Comparison of ENCODE assay signal across 1 cellular context in the genomic region with DNA sequence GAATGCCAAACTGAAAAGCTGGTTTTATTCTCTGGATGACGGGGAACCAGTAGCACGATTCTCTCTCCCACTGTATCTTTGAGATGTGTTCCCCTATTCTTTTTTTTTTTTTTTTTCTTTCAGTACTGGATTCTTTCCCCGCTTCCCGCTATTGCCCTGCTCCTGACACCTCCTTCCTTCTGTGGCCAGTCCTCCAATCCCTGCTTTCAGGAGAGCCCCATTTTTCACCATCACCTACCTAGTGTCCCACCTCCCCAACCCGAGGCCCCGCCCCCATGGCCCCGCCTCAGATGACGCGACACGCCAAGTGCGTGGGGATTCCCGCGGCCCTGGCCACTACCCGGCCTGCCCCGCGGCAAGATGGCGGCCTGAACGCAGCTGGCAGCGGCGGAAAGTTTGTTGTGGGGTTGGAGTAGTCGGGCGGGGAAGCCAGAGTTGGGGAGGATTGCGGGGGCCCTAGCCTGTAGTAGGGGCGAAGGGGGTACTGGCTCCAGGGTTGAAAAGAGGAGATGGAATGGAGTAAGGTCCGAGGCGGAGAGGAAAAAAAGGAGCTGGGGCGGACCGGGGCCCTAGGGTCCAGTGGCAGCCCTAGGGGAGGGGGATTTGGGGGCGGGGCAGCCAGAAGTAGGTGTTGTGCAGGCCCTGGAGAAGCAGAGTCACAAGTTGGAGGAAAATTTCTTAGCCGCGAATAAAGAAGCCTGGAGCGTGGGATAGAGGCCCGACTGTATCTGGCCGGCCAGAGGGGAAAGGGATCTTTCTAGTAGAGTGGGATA.
A peak's percentile ranks its signal among the peaks of the same experiment; 100 is the strongest.
TF ChIP-seq lines count a peak whose summit lies in the region.

A gene with protein sequence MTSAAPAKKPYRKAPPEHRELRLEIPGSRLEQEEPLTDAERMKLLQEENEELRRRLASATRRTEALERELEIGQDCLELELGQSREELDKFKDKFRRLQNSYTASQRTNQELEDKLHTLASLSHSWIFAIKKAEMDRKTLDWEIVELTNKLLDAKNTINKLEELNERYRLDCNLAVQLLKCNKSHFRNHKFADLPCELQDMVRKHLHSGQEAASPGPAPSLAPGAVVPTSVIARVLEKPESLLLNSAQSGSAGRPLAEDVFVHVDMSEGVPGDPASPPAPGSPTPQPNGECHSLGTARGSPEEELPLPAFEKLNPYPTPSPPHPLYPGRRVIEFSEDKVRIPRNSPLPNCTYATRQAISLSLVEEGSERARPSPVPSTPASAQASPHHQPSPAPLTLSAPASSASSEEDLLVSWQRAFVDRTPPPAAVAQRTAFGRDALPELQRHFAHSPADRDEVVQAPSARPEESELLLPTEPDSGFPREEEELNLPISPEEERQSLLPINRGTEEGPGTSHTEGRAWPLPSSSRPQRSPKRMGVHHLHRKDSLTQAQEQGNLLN (plus strand): TSS at position 336 of the 773 bp plus-strand sequence. CDS start 21,432 bp downstream, outside the sequence.

TF ChIP-seq in HepG2, 621 proteins besides CTCF, POLR2A, EP300 and RAD21 (continued from another document and continues in another):
- TF ChIP-seq ZNF292 (CRISPR knock-in tag; IDR thresholded peaks at IDR 0.05; ENCODE audit: borderline replicate concordance, low read depth) = 0 out of 2 replicates have a peak, but pooled peaks have one; percentile 11
- TF ChIP-seq, protein P1, sequence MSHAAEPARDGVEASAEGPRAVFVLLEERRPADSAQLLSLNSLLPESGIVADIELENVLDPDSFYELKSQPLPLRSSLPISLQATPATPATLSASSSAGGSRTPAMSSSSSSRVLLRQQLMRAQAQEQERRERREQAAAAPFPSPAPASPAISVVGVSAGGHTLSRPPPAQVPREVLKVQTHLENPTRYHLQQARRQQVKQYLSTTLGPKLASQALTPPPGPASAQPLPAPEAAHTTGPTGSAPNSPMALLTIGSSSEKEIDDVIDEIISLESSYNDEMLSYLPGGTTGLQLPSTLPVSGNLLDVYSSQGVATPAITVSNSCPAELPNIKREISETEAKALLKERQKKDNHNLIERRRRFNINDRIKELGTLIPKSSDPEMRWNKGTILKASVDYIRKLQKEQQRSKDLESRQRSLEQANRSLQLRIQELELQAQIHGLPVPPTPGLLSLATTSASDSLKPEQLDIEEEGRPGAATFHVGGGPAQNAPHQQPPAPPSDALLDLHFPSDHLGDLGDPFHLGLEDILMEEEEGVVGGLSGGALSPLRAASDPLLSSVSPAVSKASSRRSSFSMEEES (CRISPR knock-in tag; IDR thresholded peaks at IDR 0.05) = 0 out of 2 replicates have a peak, but pooled peaks have one; percentile 20
- TF ChIP-seq ZNF383 (CRISPR knock-in tag; IDR thresholded peaks at IDR 0.05; ENCODE audit: borderline replicate concordance) = 0 out of 2 replicates have a peak, but pooled peaks have one; percentile 66
- TF ChIP-seq MED8 (CRISPR knock-in tag; IDR thresholded peaks at IDR 0.05; ENCODE audit: insufficient replicate concordance) = peak; percentile 75
- peak; percentile 42; the same call in 1 of the 2 replicates for TF ChIP-seq ZNF12 (CRISPR knock-in tag; IDR thresholded peaks at IDR 0.05)
- peak; percentile 78 for TF ChIP-seq POGZ (CRISPR knock-in tag; IDR thresholded peaks at IDR 0.05)
- 0 out of 2 replicates have a peak, but pooled peaks have one; percentile 30 for TF ChIP-seq ZNF709 (CRISPR knock-in tag; IDR thresholded peaks at IDR 0.05)
- TF ChIP-seq HNRNPK (IDR thresholded peaks at IDR 0.05; ENCODE audit: low read depth, low read length, poor library complexity, severe bottlenecking) = peak; percentile 99
- TF ChIP-seq, protein P2, sequence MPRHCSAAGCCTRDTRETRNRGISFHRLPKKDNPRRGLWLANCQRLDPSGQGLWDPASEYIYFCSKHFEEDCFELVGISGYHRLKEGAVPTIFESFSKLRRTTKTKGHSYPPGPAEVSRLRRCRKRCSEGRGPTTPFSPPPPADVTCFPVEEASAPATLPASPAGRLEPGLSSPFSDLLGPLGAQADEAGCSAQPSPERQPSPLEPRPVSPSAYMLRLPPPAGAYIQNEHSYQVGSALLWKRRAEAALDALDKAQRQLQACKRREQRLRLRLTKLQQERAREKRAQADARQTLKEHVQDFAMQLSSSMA (CRISPR knock-in tag; IDR thresholded peaks at IDR 0.05) = 0 out of 2 replicates have a peak, but pooled peaks have one; percentile 54
- TF ChIP-seq SMAD3 (CRISPR knock-in tag; IDR thresholded peaks at IDR 0.05) = 0 out of 2 replicates have a peak, but pooled peaks have one; percentile 12
- peak; percentile 28; the same call in 1 of the 2 replicates for TF ChIP-seq ZNF616 (CRISPR knock-in tag; IDR thresholded peaks at IDR 0.05; ENCODE audit: low read depth)
- peak; percentile 58 for TF ChIP-seq MEF2D (CRISPR knock-in tag; IDR thresholded peaks at IDR 0.05)
- peak; percentile 11; the same call in 1 of the 2 replicates for TF ChIP-seq ZNF567 (CRISPR knock-in tag; IDR thresholded peaks at IDR 0.05; ENCODE audit: borderline replicate concordance)
- TF ChIP-seq ZNF788 (CRISPR knock-in tag; IDR thresholded peaks at IDR 0.05; ENCODE audit: borderline replicate concordance) = peak; percentile 77; the same call in 1 of the 2 replicates
- TF ChIP-seq ZBTB7B (CRISPR knock-in tag; IDR thresholded peaks at IDR 0.05) = no peak
- TF ChIP-seq DPF2 (CRISPR knock-in tag; IDR thresholded peaks at IDR 0.05; ENCODE audit: borderline replicate concordance, low read depth) = 0 out of 2 replicates have a peak, but pooled peaks have one; percentile 20
- TF ChIP-seq, protein P3, sequence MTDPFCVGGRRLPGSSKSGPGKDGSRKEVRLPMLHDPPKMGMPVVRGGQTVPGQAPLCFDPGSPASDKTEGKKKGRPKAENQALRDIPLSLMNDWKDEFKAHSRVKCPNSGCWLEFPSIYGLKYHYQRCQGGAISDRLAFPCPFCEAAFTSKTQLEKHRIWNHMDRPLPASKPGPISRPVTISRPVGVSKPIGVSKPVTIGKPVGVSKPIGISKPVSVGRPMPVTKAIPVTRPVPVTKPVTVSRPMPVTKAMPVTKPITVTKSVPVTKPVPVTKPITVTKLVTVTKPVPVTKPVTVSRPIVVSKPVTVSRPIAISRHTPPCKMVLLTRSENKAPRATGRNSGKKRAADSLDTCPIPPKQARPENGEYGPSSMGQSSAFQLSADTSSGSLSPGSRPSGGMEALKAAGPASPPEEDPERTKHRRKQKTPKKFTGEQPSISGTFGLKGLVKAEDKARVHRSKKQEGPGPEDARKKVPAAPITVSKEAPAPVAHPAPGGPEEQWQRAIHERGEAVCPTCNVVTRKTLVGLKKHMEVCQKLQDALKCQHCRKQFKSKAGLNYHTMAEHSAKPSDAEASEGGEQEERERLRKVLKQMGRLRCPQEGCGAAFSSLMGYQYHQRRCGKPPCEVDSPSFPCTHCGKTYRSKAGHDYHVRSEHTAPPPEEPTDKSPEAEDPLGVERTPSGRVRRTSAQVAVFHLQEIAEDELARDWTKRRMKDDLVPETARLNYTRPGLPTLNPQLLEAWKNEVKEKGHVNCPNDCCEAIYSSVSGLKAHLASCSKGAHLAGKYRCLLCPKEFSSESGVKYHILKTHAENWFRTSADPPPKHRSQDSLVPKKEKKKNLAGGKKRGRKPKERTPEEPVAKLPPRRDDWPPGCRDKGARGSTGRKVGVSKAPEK (CRISPR knock-in tag; IDR thresholded peaks at IDR 0.05; ENCODE audit: borderline replicate concordance) = no peak
- TF ChIP-seq ZNF672 (CRISPR knock-in tag; IDR thresholded peaks at IDR 0.05) = 0 out of 2 replicates have a peak, but pooled peaks have one; percentile 64
- no peak for TF ChIP-seq RFXANK (CRISPR knock-in tag; IDR thresholded peaks at IDR 0.05)
- TF ChIP-seq, protein P4, sequence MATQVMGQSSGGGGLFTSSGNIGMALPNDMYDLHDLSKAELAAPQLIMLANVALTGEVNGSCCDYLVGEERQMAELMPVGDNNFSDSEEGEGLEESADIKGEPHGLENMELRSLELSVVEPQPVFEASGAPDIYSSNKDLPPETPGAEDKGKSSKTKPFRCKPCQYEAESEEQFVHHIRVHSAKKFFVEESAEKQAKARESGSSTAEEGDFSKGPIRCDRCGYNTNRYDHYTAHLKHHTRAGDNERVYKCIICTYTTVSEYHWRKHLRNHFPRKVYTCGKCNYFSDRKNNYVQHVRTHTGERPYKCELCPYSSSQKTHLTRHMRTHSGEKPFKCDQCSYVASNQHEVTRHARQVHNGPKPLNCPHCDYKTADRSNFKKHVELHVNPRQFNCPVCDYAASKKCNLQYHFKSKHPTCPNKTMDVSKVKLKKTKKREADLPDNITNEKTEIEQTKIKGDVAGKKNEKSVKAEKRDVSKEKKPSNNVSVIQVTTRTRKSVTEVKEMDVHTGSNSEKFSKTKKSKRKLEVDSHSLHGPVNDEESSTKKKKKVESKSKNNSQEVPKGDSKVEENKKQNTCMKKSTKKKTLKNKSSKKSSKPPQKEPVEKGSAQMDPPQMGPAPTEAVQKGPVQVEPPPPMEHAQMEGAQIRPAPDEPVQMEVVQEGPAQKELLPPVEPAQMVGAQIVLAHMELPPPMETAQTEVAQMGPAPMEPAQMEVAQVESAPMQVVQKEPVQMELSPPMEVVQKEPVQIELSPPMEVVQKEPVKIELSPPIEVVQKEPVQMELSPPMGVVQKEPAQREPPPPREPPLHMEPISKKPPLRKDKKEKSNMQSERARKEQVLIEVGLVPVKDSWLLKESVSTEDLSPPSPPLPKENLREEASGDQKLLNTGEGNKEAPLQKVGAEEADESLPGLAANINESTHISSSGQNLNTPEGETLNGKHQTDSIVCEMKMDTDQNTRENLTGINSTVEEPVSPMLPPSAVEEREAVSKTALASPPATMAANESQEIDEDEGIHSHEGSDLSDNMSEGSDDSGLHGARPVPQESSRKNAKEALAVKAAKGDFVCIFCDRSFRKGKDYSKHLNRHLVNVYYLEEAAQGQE (IDR thresholded peaks at IDR 0.05; ENCODE audit: borderline replicate concordance in 1 of 2, low read depth in 1 of 2, low read length in 2 of 2) = peak in 1 of 2 experiments; percentile 61; a peak in 1 of 4 replicates
- TF ChIP-seq ASH2L (IDR thresholded peaks at IDR 0.05; ENCODE audit: insufficient read length, low read depth, low read length) = peak; percentile 77
- TF ChIP-seq KMT2A (CRISPR knock-in tag; IDR thresholded peaks at IDR 0.05) = 0 out of 2 replicates have a peak, but pooled peaks have one; percentile 29
- TF ChIP-seq PHB2 (IDR thresholded peaks at IDR 0.05; ENCODE audit: partially characterized antibody) = no peak
- TF ChIP-seq SP5 (CRISPR knock-in tag; IDR thresholded peaks at IDR 0.05; ENCODE audit: borderline replicate concordance, low read depth) = peak; percentile 63; the same call in 1 of the 2 replicates
- TF ChIP-seq, protein P5, sequence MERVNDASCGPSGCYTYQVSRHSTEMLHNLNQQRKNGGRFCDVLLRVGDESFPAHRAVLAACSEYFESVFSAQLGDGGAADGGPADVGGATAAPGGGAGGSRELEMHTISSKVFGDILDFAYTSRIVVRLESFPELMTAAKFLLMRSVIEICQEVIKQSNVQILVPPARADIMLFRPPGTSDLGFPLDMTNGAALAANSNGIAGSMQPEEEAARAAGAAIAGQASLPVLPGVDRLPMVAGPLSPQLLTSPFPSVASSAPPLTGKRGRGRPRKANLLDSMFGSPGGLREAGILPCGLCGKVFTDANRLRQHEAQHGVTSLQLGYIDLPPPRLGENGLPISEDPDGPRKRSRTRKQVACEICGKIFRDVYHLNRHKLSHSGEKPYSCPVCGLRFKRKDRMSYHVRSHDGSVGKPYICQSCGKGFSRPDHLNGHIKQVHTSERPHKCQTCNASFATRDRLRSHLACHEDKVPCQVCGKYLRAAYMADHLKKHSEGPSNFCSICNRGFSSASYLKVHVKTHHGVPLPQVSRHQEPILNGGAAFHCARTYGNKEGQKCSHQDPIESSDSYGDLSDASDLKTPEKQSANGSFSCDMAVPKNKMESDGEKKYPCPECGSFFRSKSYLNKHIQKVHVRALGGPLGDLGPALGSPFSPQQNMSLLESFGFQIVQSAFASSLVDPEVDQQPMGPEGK (CRISPR knock-in tag; IDR thresholded peaks at IDR 0.05) = peak; percentile 71
- TF ChIP-seq ZNF589 (CRISPR knock-in tag; conservative IDR thresholded peaks at IDR 0.05) = peak; percentile 71; the same call in 1 of the 2 replicates
- TF ChIP-seq MXI1 (IDR thresholded peaks at IDR 0.05; ENCODE audit: borderline replicate concordance, low read depth, low read length) = peak; percentile 70; the same call in 1 of the 3 replicates
- TF ChIP-seq ATAD3A (CRISPR knock-in tag; IDR thresholded peaks at IDR 0.05) = no peak
- TF ChIP-seq ZNF780A (CRISPR knock-in tag; IDR thresholded peaks at IDR 0.05) = peak; percentile 56; the same call in 1 of the 2 replicates
- TF ChIP-seq ARNT2 (CRISPR knock-in tag; IDR thresholded peaks at IDR 0.05; ENCODE audit: low read depth) = peak; percentile 76; the same call in 1 of the 2 replicates
- TF ChIP-seq HNRNPL (IDR thresholded peaks at IDR 0.05; ENCODE audit: low read depth, low read length) = no peak
- TF ChIP-seq, protein P6, sequence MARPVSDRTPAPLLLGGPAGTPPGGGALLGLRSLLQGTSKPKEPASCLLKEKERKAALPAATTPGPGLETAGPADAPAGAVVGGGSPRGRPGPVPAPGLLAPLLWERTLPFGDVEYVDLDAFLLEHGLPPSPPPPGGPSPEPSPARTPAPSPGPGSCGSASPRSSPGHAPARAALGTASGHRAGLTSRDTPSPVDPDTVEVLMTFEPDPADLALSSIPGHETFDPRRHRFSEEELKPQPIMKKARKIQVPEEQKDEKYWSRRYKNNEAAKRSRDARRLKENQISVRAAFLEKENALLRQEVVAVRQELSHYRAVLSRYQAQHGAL (CRISPR knock-in tag; IDR thresholded peaks at IDR 0.05; ENCODE audit: not compliant biosample characterization) = no peak
- peak; percentile 96 for TF ChIP-seq POLR2AphosphoS5 (IDR thresholded peaks at IDR 0.05; ENCODE audit: low read depth, low read length)
- no peak for TF ChIP-seq KLF12 (CRISPR knock-in tag; IDR thresholded peaks at IDR 0.05; ENCODE audit: borderline replicate concordance)
- TF ChIP-seq, protein P7, sequence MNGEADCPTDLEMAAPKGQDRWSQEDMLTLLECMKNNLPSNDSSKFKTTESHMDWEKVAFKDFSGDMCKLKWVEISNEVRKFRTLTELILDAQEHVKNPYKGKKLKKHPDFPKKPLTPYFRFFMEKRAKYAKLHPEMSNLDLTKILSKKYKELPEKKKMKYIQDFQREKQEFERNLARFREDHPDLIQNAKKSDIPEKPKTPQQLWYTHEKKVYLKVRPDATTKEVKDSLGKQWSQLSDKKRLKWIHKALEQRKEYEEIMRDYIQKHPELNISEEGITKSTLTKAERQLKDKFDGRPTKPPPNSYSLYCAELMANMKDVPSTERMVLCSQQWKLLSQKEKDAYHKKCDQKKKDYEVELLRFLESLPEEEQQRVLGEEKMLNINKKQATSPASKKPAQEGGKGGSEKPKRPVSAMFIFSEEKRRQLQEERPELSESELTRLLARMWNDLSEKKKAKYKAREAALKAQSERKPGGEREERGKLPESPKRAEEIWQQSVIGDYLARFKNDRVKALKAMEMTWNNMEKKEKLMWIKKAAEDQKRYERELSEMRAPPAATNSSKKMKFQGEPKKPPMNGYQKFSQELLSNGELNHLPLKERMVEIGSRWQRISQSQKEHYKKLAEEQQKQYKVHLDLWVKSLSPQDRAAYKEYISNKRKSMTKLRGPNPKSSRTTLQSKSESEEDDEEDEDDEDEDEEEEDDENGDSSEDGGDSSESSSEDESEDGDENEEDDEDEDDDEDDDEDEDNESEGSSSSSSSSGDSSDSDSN (CRISPR knock-in tag; IDR thresholded peaks at IDR 0.05) = peak; percentile 44
- peak; percentile 88; the same call in 1 of the 2 replicates for TF ChIP-seq KAT7 (CRISPR knock-in tag; IDR thresholded peaks at IDR 0.05; ENCODE audit: borderline replicate concordance)
- no peak for TF ChIP-seq ELF4 (CRISPR knock-in tag; IDR thresholded peaks at IDR 0.05; ENCODE audit: borderline replicate concordance)
